Comparison of ENCODE assay signal across 10 cellular contexts in the genomic region with DNA sequence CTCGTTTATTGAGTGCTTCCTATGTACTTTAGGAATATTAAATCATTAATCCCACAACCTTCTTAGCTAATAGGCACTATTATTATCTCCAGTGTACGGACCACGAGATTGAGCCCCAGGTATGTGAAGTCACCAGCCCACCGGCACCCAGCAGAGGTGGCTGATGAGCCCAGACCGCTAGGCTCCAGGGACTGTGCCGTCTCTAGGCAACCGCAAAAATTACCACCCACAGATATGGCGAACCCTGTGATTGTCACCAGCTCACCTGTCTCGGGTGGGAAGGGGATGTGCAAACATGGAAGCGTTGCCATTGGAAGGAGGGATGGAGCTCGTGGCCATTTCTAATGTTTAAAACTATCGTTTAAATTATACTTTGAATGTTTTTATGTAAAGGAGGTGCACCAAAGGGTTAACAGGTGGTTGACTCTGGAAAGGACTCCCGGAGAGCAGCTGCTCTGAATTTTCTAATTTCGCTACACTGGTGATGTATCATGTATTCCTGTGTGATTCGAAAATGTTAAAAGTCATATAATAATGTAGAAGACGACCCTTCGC. TPM values are rescaled to one million over a fixed set of nuclear protein-coding genes. Genes with fewer than 3 reads are reported as not detected.
A peak's percentile ranks its signal among the peaks of the same experiment; 100 is the strongest.
DNase-seq lines count a peak whose midpoint lies in the region; TF ChIP-seq lines count a peak whose summit lies in the region.
"Had no signal": no experiment of that assay in that cellular context is flagged by ENCODE, and none has a peak within 500 bp of the region (broad histone marks: within the 10 kb centered on the region; RNA-seq: fewer than 3 reads in every experiment).

No MANE protein-coding gene starts in this region.

- H3K27ac ChIP-seq in smooth muscle cell (ENCODE audit: low read depth) (no peak overlapping the region), uterus (no peak overlapping the region), SJCRH30 (no peak overlapping the region), prostate gland (no peak overlapping the region)
- H3K27ac ChIP-seq: parathyroid adenoma had no signal

- H3K27me3 ChIP-seq in smooth muscle cell (ENCODE audit: low read depth): peaks cover 71% of the 10 kb centered on the region
- H3K27me3 ChIP-seq in uterus: peaks cover 11 to 15% of the 10 kb centered on the region in 2 donors
- H3K27me3 ChIP-seq in SJCRH30: no peaks in the 10 kb centered on the region
- no peaks in the 10 kb centered on the region for H3K27me3 ChIP-seq in prostate gland (replicated peaks; ENCODE audit: insufficient read depth)

- H3K9ac ChIP-seq in smooth muscle cell (ENCODE audit: low read depth): no peak overlapping the region
- H3K9ac ChIP-seq: parathyroid adenoma had no signal

- no peaks in the 10 kb centered on the region for H3F3A ChIP-seq in smooth muscle cell (ENCODE audit: low read depth)

- WGBS in smooth muscle cell (ENCODE audit: low lambda C conversion rate): 22% methylated on average over 17 of the region's 17 CpGs
- WGBS in prostate gland: 15% methylated on average over 17 of the region's 17 CpGs

- H3K4me3 ChIP-seq in iPS-11a (ENCODE audit: low read depth, low read length) (peak overlapping the region; percentile 54), smooth muscle cell (peak overlapping the region; percentile 33), uterus (peak overlapping the region in 1 of 2 donors; percentile 23), SJCRH30 (no peak overlapping the region), prostate gland (peak overlapping the region in 1 of 2 donors; percentile 29)

- DNase-seq in NCI-H2081 (lab: John Stamatoyannopoulos, UW) (peak; percentile 39 to 61), NCI-H2081 treated with DMSO at 0.1 percent for 48 hours (lab: John Stamatoyannopoulos, UW) (no peak), NCI-H774 (lab: John Stamatoyannopoulos, UW) (peak; percentile 79), smooth muscle cell (lab: John Stamatoyannopoulos, UW; ENCODE audit: unreplicated experiment) (no peak), uterus (no peak), SJCRH30 (no peak), prostate gland (ENCODE audit: low spot score) (no peak)
- DNase-seq: GF-D8 had no signal

- no peaks in the 10 kb centered on the region for H3K4me1 ChIP-seq in smooth muscle cell (ENCODE audit: low read depth)
- no peaks in the 10 kb centered on the region for H3K4me1 ChIP-seq in uterus
- H3K4me1 ChIP-seq in SJCRH30: no peaks in the 10 kb centered on the region
- H3K4me1 ChIP-seq in prostate gland (replicated peaks): no peaks in the 10 kb centered on the region
- H3K4me1 ChIP-seq: parathyroid adenoma had no signal

- H4K20me1 ChIP-seq in smooth muscle cell (ENCODE audit: low read depth): no peaks in the 10 kb centered on the region

- intact Hi-C loops in uterus (cut with DNase I; ENCODE audit: low total_unique reads): no loop called here
- intact Hi-C loops in prostate gland (cut with DNase I): no loop called here

- TF ChIP-seq CTCF in smooth muscle cell (IDR thresholded peaks at IDR 0.05; ENCODE audit: borderline replicate concordance, insufficient read depth, poor library complexity, severe bottlenecking) (no peak), uterus (IDR thresholded peaks at IDR 0.05) (no peak), prostate gland (IDR thresholded peaks at IDR 0.05) (no peak)

- peak overlapping the region; percentile 78 for H3K4me2 ChIP-seq in smooth muscle cell

- no peaks in the 10 kb centered on the region for H3K79me2 ChIP-seq in smooth muscle cell (ENCODE audit: low read depth)
- H3K79me2 ChIP-seq: parathyroid adenoma had no signal

- no peak overlapping the region for H2AFZ ChIP-seq in smooth muscle cell (ENCODE audit: low read depth)
- H2AFZ ChIP-seq: parathyroid adenoma had no signal

- H3K9me3 ChIP-seq in smooth muscle cell (replicated peaks; ENCODE audit: low read depth) (no peaks in the 10 kb centered on the region), uterus (peaks cover 0 to 6% of the 10 kb centered on the region in 2 donors), SJCRH30 (replicated peaks) (no peaks in the 10 kb centered on the region), prostate gland (no peaks in the 10 kb centered on the region)

- no peak for TF ChIP-seq POLR2A in uterus (IDR thresholded peaks at IDR 0.05)
- TF ChIP-seq POLR2A in prostate gland (IDR thresholded peaks at IDR 0.05): no peak

- H3K36me3 ChIP-seq in smooth muscle cell (ENCODE audit: low read depth): no peaks in the 10 kb centered on the region
- H3K36me3 ChIP-seq in uterus: no peaks in the 10 kb centered on the region
- no peaks in the 10 kb centered on the region for H3K36me3 ChIP-seq in SJCRH30
- no peaks in the 10 kb centered on the region for H3K36me3 ChIP-seq in prostate gland

RNA-seq across cellular contexts. Expression of a gene that starts 21.0 kb away (rescaled TPM):
- total RNA-seq in smooth muscle cell (0.45 TPM in 1 of 2 replicates, not detected in the other), uterus (under 1 TPM in 2 of 4 donors, not detected in 2; 0.26 to 0.48 TPM), prostate gland (10 to 100 TPM; 22.4 to 29.1 TPM)
- 0.07 and 0.64 TPM in 2 replicates for polyA plus RNA-seq in smooth muscle cell
- total RNA-seq in SJCRH30 (2014; rRNA removed; shearing (Covaris generic)): not detected in 2 replicates

RNA-seq across cellular contexts. Expression of a gene that starts 48.3 kb away (rescaled TPM):
- total RNA-seq in smooth muscle cell: 25.3 and 30.2 TPM in 2 replicates
- 28.6 and 38.8 TPM in 2 replicates for polyA plus RNA-seq in smooth muscle cell
- 100 to 1,000 TPM in 1 of 4 donors, 10 to 100 TPM in 3; 27.5 to 118 (median 51.9) TPM for total RNA-seq in uterus
- total RNA-seq in SJCRH30 (2014; rRNA removed; shearing (Covaris generic)): 14.6 and 15.6 TPM in 2 replicates
- 100 to 1,000 TPM in 1 of 2 donors, 10 to 100 TPM in 1; 53.4 to 169 TPM for total RNA-seq in prostate gland

Comparison
In these comparisons a context has a peak if more than half of its experiments do, and no peak if none do; other contexts are left out.
1. DNase-seq: peak in NCI-H2081 (2 of 2) and NCI-H774 (single experiment); none in NCI-H2081 treated with DMSO at 0.1 percent for 48 hours (single experiment), smooth muscle cell (single experiment), uterus (0 of 2), SJCRH30 (0 of 2) and prostate gland (single experiment).
2. RNA of a gene that starts 21.0 kb away (total RNA-seq): 22.4 to 29.1 TPM in prostate gland; 0.26 to 0.48 TPM in uterus, 0.45 TPM in smooth muscle cell and not detected in SJCRH30; every median in the first group is over 10 times any median in the second.